31 cellular contexts compared by ENCODE assay signal in genomic region chr1:90996742-90997413, GRCh38.
"Had no signal": no experiment of that assay in that cellular context is flagged by ENCODE, and none has a peak within 500 bp of the region (broad histone marks: within the 10 kb centered on the region; RNA-seq: fewer than 3 reads in every experiment).

No MANE protein-coding gene starts in this region.

- H3K27me3 Mint-ChIP-seq: activated T-helper 17 cell treated with anti-CD3 and anti-CD28 coated beads, Interleukin-2, amount 50 U/mL, for 72 hours; naive B cell had no signal

- ATAC-seq: activated CD4-positive, CD25-positive, alpha-beta regulatory T cell treated with anti-CD3 and anti-CD28 coated beads, Interleukin-2, amount 50 U/mL, for 24 hours; activated T-cell treated with anti-CD3 and anti-CD28 coated beads, Interleukin-2, amount 50 U/mL, for 4 hours; activated T-helper 17 cell treated with anti-CD3 and anti-CD28 coated beads, Interleukin-2, amount 50 U/mL, for 72 hours; gastrocnemius medialis had no signal

- H3K27ac ChIP-seq: brain microvascular endothelial cell, gastrocnemius medialis, left ventricle myocardium inferior, neutrophil, prostate gland, sigmoid colon, suprapubic skin, tibial artery, WERI-Rb-1 had no signal

- H3K27me3 ChIP-seq: brain microvascular endothelial cell, gastrocnemius medialis, neutrophil, sigmoid colon, suprapubic skin, tibial artery had no signal

- H3K9me3 ChIP-seq: gastrocnemius medialis, neutrophil, prostate gland, sigmoid colon had no signal

- H3K4me1 ChIP-seq: prostate gland had no signal

- H3K36me3 ChIP-seq: brain microvascular endothelial cell, gastrocnemius medialis, neutrophil, prostate gland, sigmoid colon, WERI-Rb-1 had no signal

- H3K4me3 Mint-ChIP-seq: activated T-cell treated with anti-CD3 and anti-CD28 coated beads, Interleukin-2, amount 50 U/mL, for 4 hours; activated T-helper 17 cell treated with anti-CD3 and anti-CD28 coated beads, Interleukin-2, amount 50 U/mL, for 72 hours; nephron progenitor cell had no signal

- DNase-seq: activated CD4-positive, alpha-beta T cell treated with anti-CD3 and anti-CD28 coated beads for 48 hours; activated CD4-positive, alpha-beta T cell treated with anti-CD3 and anti-CD28 coated beads, Interleukin-2, amount 50 U/mL, for 48 hours; activated gamma-delta T cell treated with Interleukin-2 at 50 U/mL for 16 hours; activated naive CD4-positive, alpha-beta T cell treated with anti-CD3 and anti-CD28 coated beads, Interleukin-2, amount 50 U/mL, for 16 hours; activated T-cell treated with anti-CD3 and anti-CD28 coated beads, Interleukin-2, amount 50 U/mL, for 4 hours; amniotic stem cell; brain microvascular endothelial cell; caudate nucleus; gastrocnemius medialis; glutamatergic neuron; left ventricle myocardium inferior; mesendoderm; naive B cell; nephron progenitor cell; retina; sigmoid colon; small intestine; stimulated activated CD4-positive, alpha-beta T cell treated with anti-CD3 and anti-CD28 coated beads, Interleukin-4, amount 100 ng/mL, for 24 hours; stimulated activated naive CD4-positive, alpha-beta T cell; tibial artery; WERI-Rb-1 had no signal

- H3K4me1 Mint-ChIP-seq: nephron progenitor cell had no signal

- H3K27ac Mint-ChIP-seq: nephron progenitor cell had no signal

- FAIRE-seq: astrocyte, endometrium, islet of Langerhans, small intestine, TTC549 had no signal

- H3K4me3 ChIP-seq: gastrocnemius medialis, left ventricle myocardium inferior, lung, prostate gland, sigmoid colon, suprapubic skin, tibial artery had no signal
